11 cellular contexts compared by ENCODE assay signal in the genomic region with DNA sequence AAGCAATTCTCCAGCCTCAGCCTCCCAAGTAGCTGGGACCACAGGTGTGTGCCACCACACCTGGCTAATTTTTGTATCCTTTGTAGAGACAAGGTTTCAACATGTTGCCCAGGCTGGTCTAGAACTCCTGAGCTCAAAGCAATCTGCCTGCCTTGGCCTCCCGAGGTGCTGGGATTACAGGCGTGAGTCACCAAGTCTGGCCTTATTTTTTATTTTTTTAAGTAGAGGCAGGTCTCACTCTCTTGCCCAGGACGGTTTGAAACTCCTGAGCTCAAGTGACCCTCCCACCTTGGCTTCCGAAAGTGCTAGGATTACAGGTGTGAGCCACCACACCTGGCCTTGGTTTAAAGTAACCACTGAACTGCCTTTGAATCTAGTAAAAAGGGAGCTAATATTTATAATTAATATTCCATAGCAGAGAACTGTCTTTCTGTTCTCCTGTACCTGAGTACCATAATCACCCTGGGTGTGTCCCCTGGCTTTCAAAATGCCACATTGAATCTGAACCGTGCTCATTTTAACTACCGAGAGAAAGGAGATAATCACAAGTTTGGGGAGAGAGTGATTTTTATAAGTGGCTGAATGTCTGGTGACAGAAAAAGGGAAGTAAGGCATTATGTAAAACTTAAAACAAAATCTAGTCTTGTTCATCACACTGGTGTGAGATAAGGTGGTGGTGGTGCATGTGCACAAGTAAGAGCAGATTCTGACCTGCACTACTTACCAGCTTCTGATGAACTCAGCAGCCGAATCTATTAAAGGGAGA. TPM values are rescaled to one million over a fixed set of nuclear protein-coding genes. Genes with fewer than 3 reads are reported as not detected.
DNase-seq lines count a peak whose midpoint lies in the region; ATAC-seq lines count a peak whose summit lies in the region.
"Had no signal": no experiment of that assay in that cellular context is flagged by ENCODE, and none has a peak within 500 bp of the region (broad histone marks: within the 10 kb centered on the region; RNA-seq: fewer than 3 reads in every experiment).

No MANE protein-coding gene starts in this region.

- peak overlapping the region; percentile 11 for H3K27ac Mint-ChIP-seq in activated CD4-positive, alpha-beta T cell treated with anti-CD3 and anti-CD28 coated beads for 36 hours
- H3K27ac Mint-ChIP-seq in CD8-positive, alpha-beta memory T cell: peak overlapping the region in 2 of 8 donors; percentile 20 to 36

- intact Hi-C loops in activated CD4-positive, alpha-beta T cell treated with anti-CD3 and anti-CD28 coated beads for 36 hours (cut with DNase I, micrococcal nuclease): no loop called here

- H3K9ac ChIP-seq in SK-N-MC (ENCODE audit: insufficient read length): no peak overlapping the region

- H3K27ac ChIP-seq in SK-N-MC (peak overlapping the region; percentile 68; the same call in 1 of the 2 replicates), thymus (ENCODE audit: low read depth) (peak overlapping the region; percentile 3)
- H3K27ac ChIP-seq in CD8-positive, alpha-beta memory T cell (ENCODE audit: low read depth, low read length): no peak overlapping the region
- H3K27ac ChIP-seq: PC-9 had no signal

- H3K36me3 ChIP-seq in SK-N-MC (ENCODE audit: insufficient read depth, low read length) (no peaks in the 10 kb centered on the region), thymus (ENCODE audit: control insufficient read depth, insufficient read depth) (peaks cover 7% of the 10 kb centered on the region)
- H3K36me3 ChIP-seq in CD8-positive, alpha-beta memory T cell (ENCODE audit: insufficient read depth, low read length): no peaks in the 10 kb centered on the region

- H3K9me3 Mint-ChIP-seq in activated CD4-positive, alpha-beta T cell treated with anti-CD3 and anti-CD28 coated beads for 36 hours (ENCODE audit: low read depth): no peaks in the 10 kb centered on the region
- no peaks in the 10 kb centered on the region for H3K9me3 Mint-ChIP-seq in CD8-positive, alpha-beta memory T cell

- CTCF ChIA-PET in activated CD4-positive, alpha-beta T cell treated with anti-CD3 and anti-CD28 coated beads for 36 hours (lab: Charles Lee): interaction anchor here (0.6 to 1.4 kb wide), 7 partner anchors 9 to 265 kb away, joined by 3 to 10 read pairs (median 3); no protein-coding TSS in a partner anchor
- CTCF ChIA-PET in CD8-positive, alpha-beta memory T cell (lab: Charles Lee): interaction anchor here (0.6 kb wide), 1 partner anchor 1419 kb away, joined by 3 read pairs; no protein-coding TSS in a partner anchor

- H3K27me3 Mint-ChIP-seq in activated CD4-positive, alpha-beta T cell treated with anti-CD3 and anti-CD28 coated beads for 36 hours: no peaks in the 10 kb centered on the region
- H3K27me3 Mint-ChIP-seq in CD8-positive, alpha-beta memory T cell: no peaks in the 10 kb centered on the region
- H3K27me3 Mint-ChIP-seq: activated naive CD8-positive, alpha-beta T cell had no signal

- H3K9me3 ChIP-seq in SK-N-MC (ENCODE audit: low read depth, low read length) (no peaks in the 10 kb centered on the region), thymus (ENCODE audit: control insufficient read depth) (no peaks in the 10 kb centered on the region)
- no peaks in the 10 kb centered on the region for H3K9me3 ChIP-seq in CD8-positive, alpha-beta memory T cell (ENCODE audit: low read length)

- H3K36me3 Mint-ChIP-seq in activated CD4-positive, alpha-beta T cell treated with anti-CD3 and anti-CD28 coated beads for 36 hours (ENCODE audit: low read depth): no peaks in the 10 kb centered on the region
- H3K36me3 Mint-ChIP-seq in CD8-positive, alpha-beta memory T cell: peaks cover 0 to 4% (median 0%) of the 10 kb centered on the region in 3 donors
- H3K36me3 Mint-ChIP-seq: activated naive CD8-positive, alpha-beta T cell had no signal

- ATAC-seq in activated CD4-positive, alpha-beta T cell treated with anti-CD3 and anti-CD28 coated beads for 36 hours: no peak
- peak; percentile 63 for ATAC-seq in HG02981 (IDR thresholded peaks at IDR 0.05; ENCODE audit: unreplicated experiment)

- POLR2A ChIA-PET in activated CD4-positive, alpha-beta T cell treated with anti-CD3 and anti-CD28 coated beads for 36 hours (lab: Charles Lee): no interaction called here
- POLR2A ChIA-PET in CD8-positive, alpha-beta memory T cell (lab: Charles Lee): interaction anchor here (0.6 kb wide), 1 partner anchor 68 kb away, joined by 4 read pairs; no protein-coding TSS in a partner anchor

- peaks cover 9% of the 10 kb centered on the region for H3K4me1 ChIP-seq in thymus (ENCODE audit: control insufficient read depth, insufficient read depth, low read length)
- peaks cover 23% of the 10 kb centered on the region for H3K4me1 ChIP-seq in CD8-positive, alpha-beta memory T cell (ENCODE audit: insufficient read depth, low read length)

- no peak for DNase-seq in activated CD4-positive, alpha-beta T cell treated with anti-CD3 and anti-CD28 coated beads for 36 hours
- DNase-seq in activated CD4-positive, alpha-beta T cell treated with anti-CD3 and anti-CD28 coated beads for 4 hours: no peak
- DNase-seq in SK-N-MC (ENCODE audit: low read depth, low spot score) (no peak), COLO829 (ENCODE audit: low spot score) (no peak), H4 (ENCODE audit: low spot score) (no peak)
- DNase-seq in CD8-positive, alpha-beta memory T cell: no peak
- DNase-seq: PC-9, right cardiac atrium had no signal

- H3K4me3 Mint-ChIP-seq in activated CD4-positive, alpha-beta T cell treated with anti-CD3 and anti-CD28 coated beads for 36 hours: no peak overlapping the region
- no peak overlapping the region for H3K4me3 Mint-ChIP-seq in CD8-positive, alpha-beta memory T cell
- H3K4me3 Mint-ChIP-seq: activated naive CD8-positive, alpha-beta T cell had no signal

- 53% methylated on average over 7 of the region's 7 CpGs for WGBS in thymus

- peaks cover 62% of the 10 kb centered on the region for H3K4me1 Mint-ChIP-seq in activated CD4-positive, alpha-beta T cell treated with anti-CD3 and anti-CD28 coated beads for 36 hours
- peaks cover 56 to 82% (median 80%) of the 10 kb centered on the region in 3 donors for H3K4me1 Mint-ChIP-seq in CD8-positive, alpha-beta memory T cell

- H3K4me3 ChIP-seq in SK-N-MC: no peak overlapping the region
- H3K4me3 ChIP-seq in thymus (ENCODE audit: low read length): no peak overlapping the region
- no peak overlapping the region for H3K4me3 ChIP-seq in CD8-positive, alpha-beta memory T cell (ENCODE audit: low read length)
- H3K4me3 ChIP-seq: PC-9 had no signal

- H3K27me3 ChIP-seq in thymus (ENCODE audit: control insufficient read depth, insufficient read depth): no peaks in the 10 kb centered on the region
- H3K27me3 ChIP-seq in CD8-positive, alpha-beta memory T cell (ENCODE audit: insufficient read depth, low read length, poor library complexity, severe bottlenecking): no peaks in the 10 kb centered on the region

RNA-seq across cellular contexts. Expression of gene SPPL3, which starts 56.6 kb away (rescaled TPM):
- total RNA-seq in activated CD4-positive, alpha-beta T cell treated with anti-CD3 and anti-CD28 coated beads for 36 hours: 10 to 100 TPM; 29.5 to 48.2 TPM
- polyA plus RNA-seq in thymus: 22.4 TPM
- 10 to 100 TPM; 34.9 to 35.6 TPM for total RNA-seq in CD8-positive, alpha-beta memory T cell
- polyA plus RNA-seq in CD8-positive, alpha-beta memory T cell: 33.1 TPM
- total RNA-seq in H4 (2014; rRNA removed; shearing (Covaris generic)): 4.0 and 4.7 TPM in 2 replicates
